Comparison of ENCODE assay signal across 8 cellular contexts in the genomic region with DNA sequence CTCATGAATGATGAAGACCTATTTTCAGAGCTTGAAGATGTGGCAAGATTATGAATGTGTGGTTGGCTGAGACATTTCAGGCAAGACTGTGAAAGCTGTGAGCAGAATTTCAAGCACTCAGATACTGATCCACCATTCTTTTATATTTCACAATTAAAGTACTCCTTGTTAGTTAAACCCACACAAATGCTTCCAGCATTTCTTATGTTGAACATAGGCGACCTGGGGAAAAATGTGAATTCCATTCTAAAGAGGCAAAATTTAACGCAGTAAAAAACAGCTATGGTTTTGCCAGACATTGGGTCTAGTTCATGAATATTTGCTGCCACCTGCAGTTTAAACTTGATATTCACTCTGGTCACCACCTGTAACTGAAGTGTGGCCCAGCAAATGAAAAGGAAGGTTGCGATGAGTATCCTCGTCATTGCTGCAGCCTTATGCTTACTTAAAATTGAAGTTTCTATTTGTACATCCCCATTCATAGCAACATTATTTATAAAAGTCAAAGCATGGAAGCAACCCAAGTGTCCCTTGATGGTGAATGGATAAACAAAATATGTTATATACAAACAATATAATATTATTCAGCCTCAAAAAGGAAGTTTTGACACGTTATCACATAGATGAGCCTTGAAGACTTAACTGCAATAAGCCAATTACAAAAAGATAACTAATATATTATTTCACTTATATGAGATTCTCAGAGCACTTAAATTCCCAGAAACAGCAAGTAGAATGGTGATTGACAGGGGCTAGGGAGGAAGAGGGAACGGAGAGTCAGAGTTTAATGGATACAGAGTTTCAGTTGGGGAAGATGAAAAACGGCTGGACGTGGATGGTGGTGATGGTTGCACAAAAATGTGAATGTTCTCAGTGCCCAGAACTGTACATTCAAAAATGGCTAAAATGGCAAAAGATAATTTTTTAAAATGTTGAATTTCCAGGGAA. TPM values are rescaled to one million over a fixed set of nuclear protein-coding genes. Genes with fewer than 3 reads are reported as not detected.
DNase-seq lines count a peak whose midpoint lies in the region; ATAC-seq and TF ChIP-seq lines count a peak whose summit lies in the region.

No MANE protein-coding gene starts in this region.

- in situ Hi-C loops in ACHN (cut with HindIII; ENCODE audit: low pct_ligation_motif_present, low pct_unique_long_range_greater_than_20kb, low sequenced_read_pairs) = no loop called here

- ATAC-seq in HG02610 (IDR thresholded peaks at IDR 0.05; ENCODE audit: unreplicated experiment) = peak; percentile 81
- peak; percentile 75 for ATAC-seq in lung (ENCODE audit: insufficient read depth, low FRiP score)

- H3K4me1 ChIP-seq in lung (ENCODE audit: control insufficient read depth in 2 of 2, insufficient read depth in 2 of 2, low read length in 2 of 2) = no peaks in the 10 kb centered on the region
- no peaks in the 10 kb centered on the region for H3K4me1 ChIP-seq in tibial nerve

- TF ChIP-seq POLR2A in tibial nerve (IDR thresholded peaks at IDR 0.05) = no peak

- H3K4me3 ChIP-seq in GM12865 (ENCODE audit: low read depth, low read length) (no peak overlapping the region), dorsolateral prefrontal cortex (peak overlapping the region in 16 of 59 donors; percentile 1 to 37 (median 12)), lung (no peak overlapping the region), tibial nerve (no peak overlapping the region)

- intact Hi-C loops in dorsolateral prefrontal cortex (cut with DNase I) = loop anchor here (2.0 to 5.0 kb wide), 2 partner anchors 142 to 144 kb away; no protein-coding TSS in a partner anchor

- WGBS in lung, 2 donors = 40 to 45% methylated on average over 8 of the region's 8 CpGs
- WGBS in tibial nerve, 2 donors = 42 to 46% methylated on average over 8 of the region's 8 CpGs

- DNase-seq in ACHN (peak; percentile 59), GM12865 (ENCODE audit: low read depth) (peak; percentile 65), NCI-H1105 (lab: John Stamatoyannopoulos, UW) (peak; percentile 53), T-helper 9 cell (peak; percentile 11), dorsolateral prefrontal cortex (peak in 2 of 10 donors; percentile 28 to 30), lung (ENCODE audit: low spot score) (peak; percentile 40), tibial nerve (ENCODE audit: low spot score in 2 of 2) (peak in 1 of 2 donors; percentile 83)

- no peaks in the 10 kb centered on the region for H3K9me3 ChIP-seq in lung (ENCODE audit: control insufficient read depth in 2 of 2, insufficient read depth in 1 of 2, low read length in 1 of 2)
- H3K9me3 ChIP-seq in tibial nerve = no peaks in the 10 kb centered on the region

- H3K36me3 ChIP-seq in lung (ENCODE audit: control insufficient read depth in 2 of 2, insufficient read depth in 2 of 2, low read length in 2 of 2) (no peaks in the 10 kb centered on the region), tibial nerve (no peaks in the 10 kb centered on the region)

- no peak for TF ChIP-seq EP300 in tibial nerve (IDR thresholded peaks at IDR 0.05)

- peak overlapping the region in 19 of 59 donors; percentile 1 to 70 (median 34) for H3K27ac ChIP-seq in dorsolateral prefrontal cortex
- H3K27ac ChIP-seq in lung (ENCODE audit: low read depth in 1 of 2, low read length in 1 of 2) = no peak overlapping the region
- no peak overlapping the region for H3K27ac ChIP-seq in tibial nerve

- TF ChIP-seq CTCF in GM12865 (IDR thresholded peaks at IDR 0.05; ENCODE audit: insufficient read depth, low read depth, low read length, missing control alignments) (peak; percentile 48), dorsolateral prefrontal cortex (IDR thresholded peaks at IDR 0.05 in 54 of 56, conservative IDR thresholded peaks at IDR 0.05 in 2 of 56; ENCODE audit: low read depth in 1 of 56, partially characterized antibody in 56 of 56) (peak; percentile 33 to 94 (median 77)), lung (IDR thresholded peaks at IDR 0.05; ENCODE audit: control extremely low read depth, extremely low read depth) (peak; percentile 52), tibial nerve (IDR thresholded peaks at IDR 0.05) (peak; percentile 43 to 84 (median 54))

- H3K27me3 ChIP-seq in dorsolateral prefrontal cortex (no peaks in the 10 kb centered on the region), lung (ENCODE audit: control insufficient read depth, insufficient read depth) (no peaks in the 10 kb centered on the region), tibial nerve (no peaks in the 10 kb centered on the region)

RNA-seq across cellular contexts. Expression of a gene that starts 32.4 kb away (rescaled TPM):
- total RNA-seq in dorsolateral prefrontal cortex = 10 to 100 TPM; 13.9 to 52.2 (median 26.9) TPM
- total RNA-seq in lung = 10 to 100 TPM; 18.7 to 63.4 TPM
- polyA plus RNA-seq in lung = 10 to 100 TPM in 1 of 2 donors, 1 to 10 TPM in 1; 4.4 to 26.6 TPM
- 10 to 100 TPM in 2 of 4 donors, 1 to 10 TPM in 2; 3.6 to 11.2 (median 8.3) TPM for total RNA-seq in tibial nerve
